In the genomic region with DNA sequence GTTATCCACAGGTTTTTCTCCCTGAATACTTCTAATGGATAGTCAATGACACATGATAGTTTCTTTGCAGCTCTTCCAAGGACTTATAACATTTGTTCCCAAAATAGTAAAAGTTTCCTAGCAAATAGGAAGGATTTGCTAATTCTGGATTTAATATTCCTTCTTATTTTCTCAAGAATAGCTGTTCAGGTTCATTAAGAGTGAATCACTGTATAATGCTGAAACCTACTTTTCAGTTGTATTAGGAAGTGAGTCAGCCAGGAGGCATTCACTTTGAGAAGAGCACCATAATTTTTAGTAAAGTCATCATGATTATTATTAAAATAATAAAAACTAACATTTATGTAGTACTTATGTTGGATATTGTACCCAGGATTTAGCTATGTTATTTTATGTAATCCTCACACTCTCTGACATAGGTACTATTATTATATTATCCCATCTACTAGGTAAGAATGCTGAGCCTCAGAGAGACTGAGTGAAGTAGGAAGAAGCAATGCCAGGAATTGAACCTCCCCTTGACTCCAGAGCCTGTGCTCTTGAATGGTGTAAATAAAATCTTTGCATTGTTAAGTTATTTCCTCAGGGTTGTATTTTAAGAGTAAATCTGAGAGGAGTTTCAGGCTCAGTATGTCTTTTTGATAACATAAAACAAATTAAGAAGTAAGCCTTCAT, we compare ENCODE assay signal across 15 cellular contexts.
DNase-seq lines count a peak whose midpoint lies in the region; ATAC-seq, FAIRE-seq and TF ChIP-seq lines count a peak whose summit lies in the region.
"Had no signal": no experiment of that assay in that cellular context is flagged by ENCODE, and none has a peak within 500 bp of the region (broad histone marks: within the 10 kb centered on the region; RNA-seq: fewer than 3 reads in every experiment).

No MANE protein-coding gene starts in this region.

- no peak overlapping the region for H2BK12ac ChIP-seq in H9 (ENCODE audit: insufficient read length, low read depth, low read length)

- TF ChIP-seq CTCF in CD14-positive monocyte (IDR thresholded peaks at IDR 0.05) (no peak), H9 (conservative IDR thresholded peaks at IDR 0.05) (no peak)

- H2AFZ ChIP-seq in H9 (ENCODE audit: low read length), result no peak overlapping the region

- H2BK120ac ChIP-seq in H9 (ENCODE audit: low read depth, low read length, poor library complexity, severe bottlenecking), result no peak overlapping the region

- no peak overlapping the region for H3K56ac ChIP-seq in H9 (ENCODE audit: insufficient read length, low read depth, low read length)

- peak; percentile 39 for DNase-seq in COLO829 (ENCODE audit: low spot score)
- DNase-seq in RCC 7860 (ENCODE audit: low spot score), result peak; percentile 38
- DNase-seq in epithelial cell of prostate (ENCODE audit: low read depth, low spot score), result no peak
- peak; percentile 73 for DNase-seq in non-pigmented ciliary epithelial cell (ENCODE audit: low read depth)
- DNase-seq in CD14-positive monocyte (ENCODE audit: low spot score), result no peak
- DNase-seq in H9, result no peak
- DNase-seq in mucosa of gallbladder (ENCODE audit: low spot score), result no peak
- DNase-seq: activated CD4-positive, alpha-beta T cell treated with anti-CD3 and anti-CD28 coated beads for 48 hours; activated effector memory CD4-positive, alpha-beta T cell treated with anti-CD3 and anti-CD28 coated beads, Interleukin-2, amount 50 U/mL, for 16 hours; lower lobe of right lung; NCI-H187 treated with DMSO at 0.1 percent for 48 hours; pancreas; stimulated activated naive CD8-positive, alpha-beta T cell treated with anti-CD3 and anti-CD28 coated beads, Interleukin-15, Interleukin-2, amounts not matched to agents 100 U/mL and 50 U/mL, for 24 hours had no signal

- H4K8ac ChIP-seq in H9 (replicated peaks; ENCODE audit: insufficient read length, low read depth, low read length), result no peak overlapping the region

- H4K91ac ChIP-seq in H9 (ENCODE audit: insufficient read length, low read depth, low read length), result no peak overlapping the region

- no peaks in the 10 kb centered on the region for H3K23me2 ChIP-seq in H9 (ENCODE audit: insufficient read length, low read depth, low read length, poor library complexity, severe bottlenecking)

- H3K4me3 Mint-ChIP-seq in CD14-positive monocyte, result no peak overlapping the region
- no peak overlapping the region for H3K4me3 Mint-ChIP-seq in H9

- peak; percentile 78 for FAIRE-seq in RCC 7860 (lab: Jason Lieb, UNC)
- FAIRE-seq: H1, pancreas had no signal

- H3K27ac ChIP-seq in epithelial cell of prostate (peak overlapping the region; percentile 81), H9 (ENCODE audit: insufficient read length, low read depth, low read length) (no peak overlapping the region)
- H3K27ac ChIP-seq: lower lobe of right lung, pancreas had no signal

- no peak overlapping the region for H3K18ac ChIP-seq in H9 (ENCODE audit: insufficient read length, low read depth, low read length)

- H3K4ac ChIP-seq in H9 (ENCODE audit: low read depth, low read length), result no peak overlapping the region

- H3K4me2 ChIP-seq in H9 (ENCODE audit: insufficient read depth, insufficient read length, low read length), result no peak overlapping the region

- no peak overlapping the region for H2BK15ac ChIP-seq in H9 (ENCODE audit: low read depth, low read length)

- H3K14ac ChIP-seq in H9 (ENCODE audit: insufficient read depth, low read length), result no peak overlapping the region

- no peak overlapping the region for H2AK5ac ChIP-seq in H9 (ENCODE audit: insufficient read length, low read length)

- peaks cover 3 to 5% of the 10 kb centered on the region in 2 donors for H3K36me3 Mint-ChIP-seq in CD14-positive monocyte
- no peaks in the 10 kb centered on the region for H3K36me3 Mint-ChIP-seq in H9 (ENCODE audit: insufficient read depth in 1 of 3, low read depth in 3 of 3)

- no peaks in the 10 kb centered on the region for H3K79me2 ChIP-seq in H9 (ENCODE audit: insufficient read depth, low read length)

- H3K4me1 ChIP-seq in H9 (ENCODE audit: insufficient read depth, low read length), result no peaks in the 10 kb centered on the region
- H3K4me1 ChIP-seq: pancreas had no signal

- H4K5ac ChIP-seq in H9 (ENCODE audit: insufficient read length, low read depth, low read length), result no peak overlapping the region

- H3K9me3 Mint-ChIP-seq in CD14-positive monocyte, result no peaks in the 10 kb centered on the region
- no peaks in the 10 kb centered on the region for H3K9me3 Mint-ChIP-seq in H9

- H2BK5ac ChIP-seq in H9 (ENCODE audit: insufficient read length, low read length), result no peak overlapping the region

- peaks cover 0 to 2% (median 2%) of the 10 kb centered on the region in 3 donors for H3K27me3 Mint-ChIP-seq in CD14-positive monocyte (ENCODE audit: low read depth in 3 of 3)
- no peaks in the 10 kb centered on the region for H3K27me3 Mint-ChIP-seq in H9 (ENCODE audit: low read depth)

- H3K4me1 Mint-ChIP-seq in CD14-positive monocyte (peaks cover 10% of the 10 kb centered on the region), H9 (no peaks in the 10 kb centered on the region)

- H3T11ph ChIP-seq in H9 (ENCODE audit: low read length), result no peak overlapping the region

- H3K79me1 ChIP-seq in H9 (ENCODE audit: insufficient read depth, low read depth, low read length, poor library complexity, severe bottlenecking), result no peaks in the 10 kb centered on the region

- H3K9me3 ChIP-seq in H9 (ENCODE audit: control insufficient read depth, low read depth, low read length), result no peaks in the 10 kb centered on the region
- H3K9me3 ChIP-seq: lower lobe of right lung, pancreas had no signal

- H3K9ac ChIP-seq in H9 (ENCODE audit: extremely low read depth, insufficient read length, low read length), result no peak overlapping the region

- H4K20me1 ChIP-seq in H9 (ENCODE audit: control insufficient read depth, insufficient read depth, insufficient read length), result no peaks in the 10 kb centered on the region

- no peak overlapping the region for H3K23ac ChIP-seq in H9 (ENCODE audit: insufficient read length, low read depth, low read length)

- no peaks in the 10 kb centered on the region for H3K27me3 ChIP-seq in H9 (ENCODE audit: insufficient read depth, low read length)
- H3K27me3 ChIP-seq: pancreas had no signal

- H2BK20ac ChIP-seq in H9 (ENCODE audit: low read depth, low read length, poor library complexity, severe bottlenecking), result no peak overlapping the region

- H3K27ac Mint-ChIP-seq in CD14-positive monocyte, result no peak overlapping the region
- no peak overlapping the region for H3K27ac Mint-ChIP-seq in H9

- ATAC-seq in GM21381 (IDR thresholded peaks at IDR 0.05; ENCODE audit: unreplicated experiment), result no peak
- ATAC-seq: stimulated activated naive CD8-positive, alpha-beta T cell treated with anti-CD3 and anti-CD28 coated beads, Interleukin-15, Interleukin-2, amounts not matched to agents 100 U/mL and 50 U/mL, for 24 hours had no signal

- intact Hi-C loops in CD14-positive monocyte (cut with micrococcal nuclease), result no loop called here

Comparison
In these comparisons a context has a peak if more than half of its experiments do, and no peak if none do; other contexts are left out.
1. DNase-seq: peak in COLO829 (single experiment), RCC 7860 (single experiment) and non-pigmented ciliary epithelial cell (single experiment); none in epithelial cell of prostate (single experiment), CD14-positive monocyte (single experiment), H9 (single experiment) and mucosa of gallbladder (single experiment).